18 cellular contexts compared by ENCODE assay signal in genomic region chr13:59034198-59034597, GRCh38.
A peak's percentile ranks its signal among the peaks of the same experiment; 100 is the strongest.
DNase-seq lines count a peak whose midpoint lies in the region; ATAC-seq, FAIRE-seq and TF ChIP-seq lines count a peak whose summit lies in the region.
"Had no signal": no experiment of that assay in that cellular context is flagged by ENCODE, and none has a peak within 500 bp of the region (broad histone marks: within the 10 kb centered on the region; RNA-seq: fewer than 3 reads in every experiment).

No MANE protein-coding gene starts in this region.

- H3K27ac Mint-ChIP-seq in neural progenitor cell = no peak overlapping the region
- H3K27ac Mint-ChIP-seq: CD4-positive, alpha-beta T cell; H9 had no signal

- H3K4me3 Mint-ChIP-seq in neural progenitor cell = no peak overlapping the region
- H3K4me3 Mint-ChIP-seq: CD4-positive, alpha-beta T cell; H9 had no signal

- peaks cover 0 to 3% (median 1%) of the 10 kb centered on the region in 4 experiments; a peak in 1 of 7 replicates for H3K4me1 ChIP-seq in H1 (replicated peaks in 1 of 4; ENCODE audit: control insufficient read depth in 3 of 4, insufficient read depth in 4 of 4, low read length in 3 of 4)
- H3K4me1 ChIP-seq in neural progenitor cell = peaks cover 5% of the 10 kb centered on the region
- H3K4me1 ChIP-seq in gastroesophageal sphincter = no peaks in the 10 kb centered on the region
- H3K4me1 ChIP-seq: A549 had no signal

- POLR2A ChIA-PET in H1 (lab: Charles Lee; ENCODE audit: partially characterized antibody) = no interaction called here

- H3K79me1 ChIP-seq in H1 (ENCODE audit: low read depth, low read length) = no peaks in the 10 kb centered on the region

- H4K5ac ChIP-seq in H1 (ENCODE audit: insufficient read length, low read depth, low read length) = no peak overlapping the region

- H2BK120ac ChIP-seq in H1 (replicated peaks; ENCODE audit: low read depth, low read length) = no peak overlapping the region

- no peak overlapping the region for H3K56ac ChIP-seq in H1 (replicated peaks; ENCODE audit: insufficient read length, low read depth, low read length)

- no peak overlapping the region for H2BK15ac ChIP-seq in H1 (ENCODE audit: low read length)

- H3K9me3 ChIP-seq in H1 (ENCODE audit: insufficient read depth in 2 of 2, low read depth in 1 of 2, low read length in 1 of 2) (no peaks in the 10 kb centered on the region), neural progenitor cell (ENCODE audit: low read depth) (no peaks in the 10 kb centered on the region), gastroesophageal sphincter (no peaks in the 10 kb centered on the region)
- H3K9me3 ChIP-seq: A549 had no signal

- H3K79me2 ChIP-seq in H1 (ENCODE audit: control insufficient read depth in 1 of 2, insufficient read depth in 2 of 2, low read length in 2 of 2) = no peaks in the 10 kb centered on the region
- no peaks in the 10 kb centered on the region for H3K79me2 ChIP-seq in neural progenitor cell (ENCODE audit: low read depth)

- H3K9me3 Mint-ChIP-seq in neural progenitor cell = peaks cover 2% of the 10 kb centered on the region
- H3K9me3 Mint-ChIP-seq: CD4-positive, alpha-beta T cell had no signal

- no peak overlapping the region for H3K4ac ChIP-seq in H1 (replicated peaks; ENCODE audit: insufficient read length, low read depth, low read length)

- FAIRE-seq in H1 (lab: Jason Lieb, UNC) = no peak
- FAIRE-seq: A549, GM19239 had no signal

- H4K8ac ChIP-seq in H1 (ENCODE audit: extremely low read depth, insufficient read depth, low read length) = no peak overlapping the region

- no peak for TF ChIP-seq RAD21 in H1 (IDR thresholded peaks at IDR 0.05 in 1 of 2, conservative IDR thresholded peaks at IDR 0.05 in 1 of 2; ENCODE audit: low read depth in 2 of 2, low read length in 2 of 2)

- H3K18ac ChIP-seq in H1 (ENCODE audit: extremely low read depth, low read length) = no peak overlapping the region

- H2AFZ ChIP-seq in H1 (ENCODE audit: low read length) (no peak overlapping the region), neural progenitor cell (replicated peaks) (no peak overlapping the region)
- H2AFZ ChIP-seq: GM23248 had no signal

- H3F3A ChIP-seq in neural progenitor cell (ENCODE audit: low read depth) = no peaks in the 10 kb centered on the region

- no peak overlapping the region for H3K4me3 ChIP-seq in H7 (ENCODE audit: insufficient read depth, low read depth, low read length)
- no peak overlapping the region for H3K4me3 ChIP-seq in H1 (ENCODE audit: extremely low read depth in 1 of 4, insufficient read depth in 2 of 4, low read depth in 3 of 4, low read length in 4 of 4)
- H3K4me3 ChIP-seq in neural progenitor cell = no peak overlapping the region
- no peak overlapping the region for H3K4me3 ChIP-seq in gastroesophageal sphincter
- H3K4me3 ChIP-seq: A549, GM23248 had no signal

- peaks cover 2% of the 10 kb centered on the region; the same call in 1 of the 2 replicates for H3K23me2 ChIP-seq in H1 (ENCODE audit: low read depth, low read length)

- no peak overlapping the region for H2AK5ac ChIP-seq in H1 (ENCODE audit: low read depth, low read length)

- TF ChIP-seq POLR2A in H1 (IDR thresholded peaks at IDR 0.05; ENCODE audit: control extremely low read depth in 1 of 2, low read depth in 2 of 2, low read length in 2 of 2) (no peak), gastroesophageal sphincter (IDR thresholded peaks at IDR 0.05) (no peak)

- H3K4me2 ChIP-seq in H1 (ENCODE audit: insufficient read depth in 1 of 2, low read depth in 2 of 2, low read length in 2 of 2) (no peak overlapping the region), neural progenitor cell (no peak overlapping the region)
- H3K4me2 ChIP-seq: A549 had no signal

- no peak overlapping the region for H3K23ac ChIP-seq in H1 (ENCODE audit: insufficient read length)

- DNase-seq in NCI-H748 (lab: John Stamatoyannopoulos, UW; ENCODE audit: unreplicated experiment) (peak; percentile 15), NCI-H748 treated with DMSO at 0.1 percent for 48 hours (lab: John Stamatoyannopoulos, UW) (no peak), H7 (peak; percentile 5), H1 (ENCODE audit: low read depth in 1 of 2, low spot score in 2 of 2) (no peak), neural progenitor cell (ENCODE audit: low spot score) (peak; percentile 24)
- no peak for DNase-seq in stimulated activated CD4-positive, alpha-beta T cell treated with anti-CD3 and anti-CD28 coated beads, Interleukin-4, amount 100 ng/mL, for 1 hour
- DNase-seq: AML-193; CD4-positive, alpha-beta T cell; DMS79 treated with DMSO at 0.1 percent for 48 hours; GF-D8; GM23248; H9 had no signal

- H3K27ac ChIP-seq in H1 (ENCODE audit: low read depth, low read length) (no peak overlapping the region), neural progenitor cell (no peak overlapping the region), gastroesophageal sphincter (no peak overlapping the region)
- H3K27ac ChIP-seq: 22Rv1, A549, C4-2B, GM23248 had no signal

- 66% methylated on average over 2 of the region's 2 CpGs; no CpG with 5 or more reads in 1 of the 2 experiments for WGBS in H1 (ENCODE audit: extremely low coverage in 1 of 2, insufficient coverage in 1 of 2, insufficient read length in 1 of 2, insufficient replicate concordance in 2 of 2, low coverage in 1 of 2, low lambda C conversion rate in 2 of 2, missing lambda C conversion rate in 1 of 2), 2 experiments
- WGBS in gastroesophageal sphincter (ENCODE audit: low coverage in 1 of 2), 2 donors = 82% methylated on average over 2 of the region's 2 CpGs

- CTCF ChIA-PET in H1 (lab: Charles Lee; ENCODE audit: partially characterized antibody) = interaction anchor here (1.3 kb wide), 1 partner anchor 143 kb away, joined by 4 read pairs; no protein-coding TSS in a partner anchor

- no peaks in the 10 kb centered on the region for H3K36me3 Mint-ChIP-seq in neural progenitor cell

- H3K9ac ChIP-seq in H1 (replicated peaks in 1 of 4; ENCODE audit: extremely low read depth in 1 of 4, low read depth in 3 of 4, low read length in 3 of 4) = no peak overlapping the region
- no peak overlapping the region for H3K9ac ChIP-seq in neural progenitor cell
- H3K9ac ChIP-seq: GM23248 had no signal

- H4K20me1 ChIP-seq in H1 (replicated peaks in 1 of 2; ENCODE audit: control insufficient read depth in 1 of 2, insufficient read depth in 2 of 2, low read length in 2 of 2) (no peaks in the 10 kb centered on the region), neural progenitor cell (ENCODE audit: low read depth) (no peaks in the 10 kb centered on the region)

- no peak overlapping the region for H2BK20ac ChIP-seq in H1 (ENCODE audit: low read length)

- TF ChIP-seq EP300 in H1 (IDR thresholded peaks at IDR 0.05; ENCODE audit: borderline replicate concordance in 1 of 2, low read depth in 2 of 2, low read length in 2 of 2) (no peak), gastroesophageal sphincter (IDR thresholded peaks at IDR 0.05) (no peak)

- H3K27me3 Mint-ChIP-seq in neural progenitor cell (ENCODE audit: insufficient read depth, low read depth) = no peaks in the 10 kb centered on the region
- H3K27me3 Mint-ChIP-seq: CD4-positive, alpha-beta T cell had no signal

- no peak overlapping the region for H4K91ac ChIP-seq in H1 (replicated peaks; ENCODE audit: insufficient read length, low read length)

- H2BK12ac ChIP-seq in H1 (ENCODE audit: low read depth, low read length) = no peak overlapping the region

- H3K36me3 ChIP-seq in H7 (replicated peaks; ENCODE audit: control insufficient read depth, insufficient read depth, low read length) (no peaks in the 10 kb centered on the region), H1 (ENCODE audit: control insufficient read depth in 2 of 4, insufficient read depth in 4 of 4, low read length in 3 of 4) (no peaks in the 10 kb centered on the region), neural progenitor cell (no peaks in the 10 kb centered on the region), gastroesophageal sphincter (no peaks in the 10 kb centered on the region)

- no peaks in the 10 kb centered on the region for H3K4me1 Mint-ChIP-seq in neural progenitor cell

- H3K27me3 ChIP-seq in H7 (ENCODE audit: control insufficient read depth, insufficient read depth, low read length) = no peaks in the 10 kb centered on the region
- no peaks in the 10 kb centered on the region for H3K27me3 ChIP-seq in H1 (replicated peaks in 1 of 4; ENCODE audit: control insufficient read depth in 3 of 4, extremely low read depth in 1 of 4, insufficient read depth in 3 of 4, low read length in 3 of 4)
- H3K27me3 ChIP-seq in neural progenitor cell = no peaks in the 10 kb centered on the region
- H3K27me3 ChIP-seq in gastroesophageal sphincter = no peaks in the 10 kb centered on the region

- H3K14ac ChIP-seq in H1 (ENCODE audit: insufficient read length) = no peak overlapping the region

- H2BK5ac ChIP-seq in H1 (ENCODE audit: low read depth, low read length) = no peak overlapping the region

- no peak for ATAC-seq in gastroesophageal sphincter
- no peak for ATAC-seq in GM18873 (IDR thresholded peaks at IDR 0.05; ENCODE audit: low FRiP score, unreplicated experiment)
- ATAC-seq: A549 had no signal

- TF ChIP-seq CTCF in H1 (IDR thresholded peaks at IDR 0.05; ENCODE audit: control extremely low read depth in 1 of 3, insufficient read depth in 1 of 3, low read depth in 1 of 3, low read length in 3 of 3) (no peak), neural progenitor cell (IDR thresholded peaks at IDR 0.05) (no peak), gastroesophageal sphincter (IDR thresholded peaks at IDR 0.05) (no peak)

TF ChIP-seq in H1, 55 proteins besides CTCF, POLR2A, EP300 and RAD21:
- no peak for TF ChIP-seq SP4 (IDR thresholded peaks at IDR 0.05; ENCODE audit: low read length)
- TF ChIP-seq CBX5 (IDR thresholded peaks at IDR 0.05; ENCODE audit: low read depth, low read length) = no peak
- no peak for TF ChIP-seq SUZ12 (IDR thresholded peaks at IDR 0.05; ENCODE audit: low read length)
- no peak for TF ChIP-seq TCF12 (IDR thresholded peaks at IDR 0.05; ENCODE audit: low read depth, low read length)
- TF ChIP-seq TEAD4 (IDR thresholded peaks at IDR 0.05; ENCODE audit: low read depth, low read length) = peak; percentile 74
- TF ChIP-seq GABPA (IDR thresholded peaks at IDR 0.05; ENCODE audit: borderline replicate concordance, insufficient read depth, low read length) = no peak

Comparison
In these comparisons a context has a peak if more than half of its experiments do, and no peak if none do; other contexts are left out.
1. DNase-seq: peak in NCI-H748 (single experiment), H7 (single experiment) and neural progenitor cell (single experiment); none in NCI-H748 treated with DMSO at 0.1 percent for 48 hours (single experiment), H1 (0 of 2) and stimulated activated CD4-positive, alpha-beta T cell treated with anti-CD3 and anti-CD28 coated beads, Interleukin-4, amount 100 ng/mL, for 1 hour (single experiment).